ENCODE assay signal across 26 cellular contexts in genomic region chr7:25295404-25295803, GRCh38.
"Had no signal": no experiment of that assay in that cellular context is flagged by ENCODE, and none has a peak within 500 bp of the region (broad histone marks: within the 10 kb centered on the region; RNA-seq: fewer than 3 reads in every experiment).

No MANE protein-coding gene starts in this region.

- H3K36me3 ChIP-seq: neural progenitor cell, ovary, right lobe of liver, sigmoid colon, suprapubic skin, tibial artery, transverse colon, upper lobe of right lung, uterus had no signal

- H3K4me3 ChIP-seq: neural progenitor cell, ovary, psoas muscle, right lobe of liver, sigmoid colon, suprapubic skin, testis, tibial artery, transverse colon, upper lobe of right lung, uterus had no signal

- H3K27ac ChIP-seq: neural progenitor cell, ovary, parathyroid adenoma, psoas muscle, right lobe of liver, sigmoid colon, suprapubic skin, testis, tibial artery, transverse colon, upper lobe of right lung, uterus had no signal

- H3K4me1 ChIP-seq: neural progenitor cell, parathyroid adenoma, psoas muscle, right lobe of liver, sigmoid colon, suprapubic skin, testis, tibial artery, transverse colon, upper lobe of right lung, uterus had no signal

- H3K9me3 ChIP-seq: ovary, psoas muscle, right lobe of liver, sigmoid colon, suprapubic skin, testis, tibial artery, transverse colon, upper lobe of right lung, uterus had no signal

- DNase-seq: natural killer cell; occipital lobe; ovary; posterior cingulate gyrus; psoas muscle; right cardiac atrium; right lobe of liver; sigmoid colon; small intestine; stimulated activated CD4-positive, alpha-beta T cell treated with anti-CD3 and anti-CD28 coated beads, Interleukin-15, amount 100 ng/mL, for 24 hours; stimulated activated CD4-positive, alpha-beta T cell treated with anti-CD3 and anti-CD28 coated beads, Interleukin-2, amount 100 ng/mL, for 24 hours; stimulated activated CD4-positive, alpha-beta T cell treated with anti-CD3 and anti-CD28 coated beads, Interleukin-2, amount 100 ng/mL, for 48 hours; stimulated activated CD4-positive, alpha-beta T cell treated with anti-CD3 and anti-CD28 coated beads, Interleukin-4, amount 100 ng/mL, for 4 hours; stimulated activated CD8-positive, alpha-beta memory T cell treated with anti-CD3 and anti-CD28 coated beads, Interleukin-4, amount 100 ng/mL, for 48 hours; stimulated activated naive CD4-positive, alpha-beta T cell; stimulated activated naive CD8-positive, alpha-beta T cell treated with anti-CD3 and anti-CD28 coated beads, Interleukin-15, amount 100 ng/mL, for 72 hours; stimulated activated naive CD8-positive, alpha-beta T cell treated with anti-CD3 and anti-CD28 coated beads, Interleukin-15, Interleukin-2, amounts not matched to agents 100 U/mL and 50 U/mL, for 24 hours; substantia nigra; testis; tibial artery; transverse colon; upper lobe of right lung; uterus had no signal

- FAIRE-seq: small intestine had no signal
